12 cellular contexts compared by ENCODE assay signal in genomic region chr3:66490984-66491383, GRCh38. TPM values are rescaled to one million over a fixed set of nuclear protein-coding genes. Genes with fewer than 3 reads are reported as not detected.
DNase-seq lines count a peak whose midpoint lies in the region; ATAC-seq and TF ChIP-seq lines count a peak whose summit lies in the region.
"Had no signal": no experiment of that assay in that cellular context is flagged by ENCODE, and none has a peak within 500 bp of the region (broad histone marks: within the 10 kb centered on the region; RNA-seq: fewer than 3 reads in every experiment).

No MANE protein-coding gene starts in this region.

- H3K27ac ChIP-seq in left ventricle myocardium inferior (replicated peaks), result peak overlapping the region; percentile 51
- H3K27ac ChIP-seq in body of pancreas, result peak overlapping the region; percentile 0 to 95 (median 58)
- H3K27ac ChIP-seq in muscle layer of duodenum (ENCODE audit: low read length), result peak overlapping the region; percentile 67
- H3K27ac ChIP-seq in vagina, result peak overlapping the region; percentile 37

- TF ChIP-seq CTCF in left ventricle myocardium inferior (IDR thresholded peaks at IDR 0.05; ENCODE audit: borderline replicate concordance) (no peak), body of pancreas (IDR thresholded peaks at IDR 0.05) (no peak), vagina (IDR thresholded peaks at IDR 0.05) (no peak)

- H3K4me3 ChIP-seq in left ventricle myocardium inferior, result no peak overlapping the region
- H3K4me3 ChIP-seq in body of pancreas, result no peak overlapping the region
- H3K4me3 ChIP-seq in muscle layer of duodenum (ENCODE audit: low read depth in 1 of 2, low read length in 2 of 2), result no peak overlapping the region
- H3K4me3 ChIP-seq in vagina, result no peak overlapping the region

- no peak for ATAC-seq in left ventricle myocardium superior
- no peak for ATAC-seq in body of pancreas
- no peak for ATAC-seq in GM18867 (IDR thresholded peaks at IDR 0.05; ENCODE audit: unreplicated experiment)
- ATAC-seq in left lobe of liver, result no peak

- H3K4me1 ChIP-seq in left ventricle myocardium inferior, result peaks cover 89% of the 10 kb centered on the region
- H3K4me1 ChIP-seq in body of pancreas, result peaks cover 93% of the 10 kb centered on the region
- peaks cover 43 to 56% of the 10 kb centered on the region in 2 donors for H3K4me1 ChIP-seq in muscle layer of duodenum (ENCODE audit: control insufficient read depth in 1 of 2, insufficient read depth in 2 of 2, low read length in 2 of 2)
- peaks cover 87% of the 10 kb centered on the region for H3K4me1 ChIP-seq in vagina

- TF ChIP-seq POLR2A in body of pancreas (IDR thresholded peaks at IDR 0.05) (no peak), vagina (IDR thresholded peaks at IDR 0.05) (no peak)

- no peaks in the 10 kb centered on the region for H3K36me3 ChIP-seq in left ventricle myocardium inferior
- H3K36me3 ChIP-seq in body of pancreas (replicated peaks in 1 of 2; ENCODE audit: insufficient read depth in 1 of 2, low read depth in 2 of 2), result no peaks in the 10 kb centered on the region
- H3K36me3 ChIP-seq in muscle layer of duodenum (ENCODE audit: control insufficient read depth in 1 of 2, insufficient read depth in 2 of 2, low read length in 2 of 2), result no peaks in the 10 kb centered on the region
- no peaks in the 10 kb centered on the region for H3K36me3 ChIP-seq in vagina

- intact Hi-C loops in left ventricle myocardium inferior (cut with micrococcal nuclease), result no loop called here
- intact Hi-C loops in left ventricle myocardium superior (cut with micrococcal nuclease), result no loop called here
- intact Hi-C loops in body of pancreas (cut with DNase I), result loop anchor here (10.0 kb wide), 2 partner anchors 46 to 324 kb away; no protein-coding TSS in a partner anchor
- intact Hi-C loops in vagina (cut with DNase I), result no loop called here

- H3K27me3 ChIP-seq in left ventricle myocardium inferior (ENCODE audit: low read depth) (no peaks in the 10 kb centered on the region), body of pancreas (no peaks in the 10 kb centered on the region), muscle layer of duodenum (ENCODE audit: low read depth, low read length) (no peaks in the 10 kb centered on the region), vagina (no peaks in the 10 kb centered on the region)

- WGBS in body of pancreas, 2 donors, result 16 to 22% methylated on average over 1 of the region's 1 CpG

- DNase-seq in left ventricle myocardium inferior, result no peak
- no peak for DNase-seq in left ventricle myocardium superior
- no peak for DNase-seq in body of pancreas
- no peak for DNase-seq in vagina (ENCODE audit: extremely low spot score in 2 of 2)
- no peak for DNase-seq in left lobe of liver (ENCODE audit: low spot score)
- DNase-seq in stimulated activated CD8-positive, alpha-beta memory T cell treated with anti-CD3 and anti-CD28 coated beads, Interleukin-4, amount 100 ng/mL, for 48 hours, result no peak
- DNase-seq: anterior cingulate cortex; NCI-H774; occipital lobe; stimulated activated CD4-positive, alpha-beta T cell treated with anti-CD3 and anti-CD28 coated beads, Interleukin-4, amount 100 ng/mL, for 24 hours had no signal

- H3K9me3 ChIP-seq in left ventricle myocardium inferior (replicated peaks) (no peaks in the 10 kb centered on the region), body of pancreas (no peaks in the 10 kb centered on the region), muscle layer of duodenum (ENCODE audit: control insufficient read depth in 1 of 2, low read length in 2 of 2) (no peaks in the 10 kb centered on the region), vagina (no peaks in the 10 kb centered on the region)

RNA-seq across cellular contexts. Expression of gene LRIG1, which starts 9.8 kb away (rescaled TPM):
- total RNA-seq in left ventricle myocardium inferior, result 137 TPM
- total RNA-seq in left ventricle myocardium superior, result 104 TPM
- total RNA-seq in body of pancreas, result 100 to 1,000 TPM; 111 to 114 TPM
- 30.7 TPM for total RNA-seq in vagina
- total RNA-seq in left lobe of liver, result 18.6 TPM
